In the genomic region with DNA sequence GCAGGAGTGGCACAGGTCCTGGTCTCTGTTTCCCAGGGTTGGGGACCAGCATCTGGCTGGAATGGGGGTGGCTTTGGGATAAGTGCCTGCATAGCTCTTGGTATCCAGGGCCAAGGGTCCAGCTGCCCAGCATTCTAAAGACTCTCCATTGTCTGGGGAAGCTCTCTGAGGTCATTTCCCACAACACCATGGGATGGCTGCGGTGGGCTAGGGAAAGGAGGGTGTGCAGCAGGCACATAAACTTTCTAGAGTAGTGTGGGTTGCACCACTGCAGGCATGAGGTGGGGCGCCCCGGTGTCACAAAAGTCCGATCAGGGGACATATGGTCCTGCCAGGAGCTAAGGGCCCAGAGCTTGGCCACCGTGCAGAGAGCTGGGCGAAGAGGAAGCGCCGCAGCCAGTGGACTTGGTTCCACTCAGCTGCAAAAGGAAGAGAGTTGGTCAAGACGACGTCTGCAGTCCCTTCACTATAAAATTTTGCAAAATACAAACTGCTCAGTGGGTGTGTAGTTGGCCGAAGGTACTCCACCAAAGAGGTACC, we compare ENCODE assay signal across 15 cellular contexts. TPM values are rescaled to one million over a fixed set of nuclear protein-coding genes. Genes with fewer than 3 reads are reported as not detected.
DNase-seq lines count a peak whose midpoint lies in the region; ATAC-seq and TF ChIP-seq lines count a peak whose summit lies in the region.
"Had no signal": no experiment of that assay in that cellular context is flagged by ENCODE, and none has a peak within 500 bp of the region (broad histone marks: within the 10 kb centered on the region; RNA-seq: fewer than 3 reads in every experiment).

No MANE protein-coding gene starts in this region.

- H3K27me3 ChIP-seq in BLaER1 treated with 17β-estradiol and CSF1 and Interleukin-3, amounts not matched to agents 10 nM and 100 nM: peaks cover 0 to 5% (median 0%) of the 10 kb centered on the region in 11 experiments; a peak in 3 of 22 replicates
- H3K27me3 ChIP-seq in Loucy (ENCODE audit: insufficient read depth, low read length, poor library complexity, severe bottlenecking) (no peaks in the 10 kb centered on the region), endodermal cell (ENCODE audit: control insufficient read depth, insufficient read depth, low read length, poor library complexity, severe bottlenecking) (peaks cover 16% of the 10 kb centered on the region), osteoblast (ENCODE audit: insufficient read depth, low read length) (peaks cover 23% of the 10 kb centered on the region)

- H4K20me1 ChIP-seq in BLaER1 treated with 17β-estradiol and CSF1 and Interleukin-3, amounts not matched to agents 10 nM and 100 nM: peaks cover 0 to 10% (median 0%) of the 10 kb centered on the region in 11 experiments; a peak in 2 of 22 replicates
- H4K20me1 ChIP-seq in Loucy (ENCODE audit: insufficient read depth, low read length, poor library complexity, severe bottlenecking) (no peaks in the 10 kb centered on the region), osteoblast (ENCODE audit: insufficient read depth, low read length) (no peaks in the 10 kb centered on the region)

- no peaks in the 10 kb centered on the region for H3K36me3 ChIP-seq in BLaER1 treated with 17β-estradiol and CSF1 and Interleukin-3, amounts not matched to agents 10 nM and 100 nM
- H3K36me3 ChIP-seq in Loucy (ENCODE audit: insufficient read depth, low read length) (no peaks in the 10 kb centered on the region), endodermal cell (ENCODE audit: control insufficient read depth, insufficient read depth, low read length) (no peaks in the 10 kb centered on the region), osteoblast (ENCODE audit: insufficient read depth, low read length) (no peaks in the 10 kb centered on the region)

- H3K27ac Mint-ChIP-seq in endodermal cell: no peak overlapping the region
- H3K27ac Mint-ChIP-seq: CD4-positive, alpha-beta T cell; HFFc6 had no signal

- peak overlapping the region; percentile 75 to 99 (median 96) for H3K4me2 ChIP-seq in BLaER1 treated with 17β-estradiol and CSF1 and Interleukin-3, amounts not matched to agents 10 nM and 100 nM
- peak overlapping the region; percentile 79 for H3K4me2 ChIP-seq in Loucy (ENCODE audit: low read depth, low read length, poor library complexity, severe bottlenecking)
- H3K4me2 ChIP-seq in osteoblast (ENCODE audit: insufficient read depth, low read length): no peak overlapping the region

- H2AFZ ChIP-seq in Loucy (ENCODE audit: low read length) (no peak overlapping the region), osteoblast (ENCODE audit: low read length) (no peak overlapping the region)

- peaks cover 32% of the 10 kb centered on the region for H3K4me1 Mint-ChIP-seq in endodermal cell

- WGBS in endodermal cell (ENCODE audit: insufficient coverage in 1 of 2, insufficient read length in 1 of 2), 2 experiments: 94 to 98% methylated on average over 7 to 11 of the region's 11 CpGs

- H3K36me3 Mint-ChIP-seq in endodermal cell (ENCODE audit: low read depth): no peaks in the 10 kb centered on the region

- H3K79me2 ChIP-seq in Loucy (ENCODE audit: insufficient read depth, low read length) (peaks cover 4% of the 10 kb centered on the region; the same call in 1 of the 2 replicates), osteoblast (ENCODE audit: insufficient read depth, low read length) (no peaks in the 10 kb centered on the region)

- TF ChIP-seq CTCF in Loucy (conservative IDR thresholded peaks at IDR 0.05; ENCODE audit: low read length): no peak
- TF ChIP-seq CTCF in endodermal cell (conservative IDR thresholded peaks at IDR 0.05): no peak
- TF ChIP-seq CTCF in osteoblast (IDR thresholded peaks at IDR 0.05; ENCODE audit: extremely low read depth, low read depth, low read length): no peak

- no peak overlapping the region for H3K4me3 ChIP-seq in BLaER1 treated with 17β-estradiol and CSF1 and Interleukin-3, amounts not matched to agents 10 nM and 100 nM
- H3K4me3 ChIP-seq in Loucy (ENCODE audit: low read length, poor library complexity, severe bottlenecking) (peak overlapping the region; percentile 61), endodermal cell (ENCODE audit: low read length) (no peak overlapping the region), osteoblast (ENCODE audit: insufficient read depth, low read length) (no peak overlapping the region)

- peaks cover 32% of the 10 kb centered on the region for H3F3A ChIP-seq in Loucy (ENCODE audit: low read depth)

- no peak for ATAC-seq in GM21825 (IDR thresholded peaks at IDR 0.05; ENCODE audit: unreplicated experiment)

- H3K9me3 ChIP-seq in BLaER1 treated with 17β-estradiol and CSF1 and Interleukin-3, amounts not matched to agents 10 nM and 100 nM (replicated peaks in 1 of 11): peaks cover 0 to 10% (median 6%) of the 10 kb centered on the region in 11 experiments; a peak in 15 of 22 replicates
- no peaks in the 10 kb centered on the region for H3K9me3 ChIP-seq in Loucy (ENCODE audit: insufficient read depth, low read depth, low read length)
- no peaks in the 10 kb centered on the region for H3K9me3 ChIP-seq in endodermal cell (ENCODE audit: control insufficient read depth, low read length)
- H3K9me3 ChIP-seq in osteoblast (ENCODE audit: low read depth, low read length): no peaks in the 10 kb centered on the region

- peaks cover 56% of the 10 kb centered on the region for H3K27me3 Mint-ChIP-seq in endodermal cell (ENCODE audit: insufficient read depth)

- DNase-seq in endodermal cell (peak; percentile 42), osteoblast (ENCODE audit: insufficient read length, low spot score, missing footprints) (peak; percentile 69), DMS79 treated with DMSO at 0.1 percent for 48 hours (lab: John Stamatoyannopoulos, UW) (no peak), HPDE6-E6E7 (ENCODE audit: extremely low spot score) (no peak)
- DNase-seq: 8988T; CD4-positive, alpha-beta T cell; COR-L47; DMS153; DND-41; GDM1; HCEC 1CT; HFFc6 had no signal

- peaks cover 43 to 64% (median 50%) of the 10 kb centered on the region in 10 experiments for H3K4me1 ChIP-seq in BLaER1 treated with 17β-estradiol and CSF1 and Interleukin-3, amounts not matched to agents 10 nM and 100 nM
- H3K4me1 ChIP-seq in Loucy (ENCODE audit: insufficient read depth, low read length, poor library complexity, severe bottlenecking) (peaks cover 60% of the 10 kb centered on the region), endodermal cell (ENCODE audit: control insufficient read depth, insufficient read depth, low read length) (peaks cover 18% of the 10 kb centered on the region), osteoblast (ENCODE audit: insufficient read depth, low read length) (no peaks in the 10 kb centered on the region)

- peak overlapping the region in 5 of 11 experiments; percentile 53 to 69 (median 67); a peak in 6 of 22 replicates for H3K9ac ChIP-seq in BLaER1 treated with 17β-estradiol and CSF1 and Interleukin-3, amounts not matched to agents 10 nM and 100 nM
- H3K9ac ChIP-seq in Loucy (ENCODE audit: low read depth, low read length, poor library complexity, severe bottlenecking) (peak overlapping the region; percentile 92), endodermal cell (ENCODE audit: extremely low read depth, low read length, poor library complexity, severe bottlenecking) (no peak overlapping the region)

- no peaks in the 10 kb centered on the region for H3K9me2 ChIP-seq in Loucy (replicated peaks; ENCODE audit: low read depth, low read length)

- no peaks in the 10 kb centered on the region for H3K9me3 Mint-ChIP-seq in endodermal cell
- H3K9me3 Mint-ChIP-seq: CD4-positive, alpha-beta T cell had no signal

- H3K27ac ChIP-seq in BLaER1 treated with 17β-estradiol and CSF1 and Interleukin-3, amounts not matched to agents 10 nM and 100 nM: peak overlapping the region in 7 of 11 experiments; percentile 37 to 78 (median 70); a peak in 7 of 22 replicates
- no peak overlapping the region for H3K27ac ChIP-seq in endodermal cell (ENCODE audit: low read depth, low read length)
- no peak overlapping the region for H3K27ac ChIP-seq in osteoblast (ENCODE audit: low read depth, low read length)

- H3K4me3 Mint-ChIP-seq in endodermal cell: no peak overlapping the region
- H3K4me3 Mint-ChIP-seq: CD4-positive, alpha-beta T cell; HFFc6 had no signal

RNA-seq across cellular contexts. Expression of gene GTF3C5, which starts 25.5 kb away (rescaled TPM):
- total RNA-seq in endodermal cell (10 to 100 TPM; 89.7 to 94.6 TPM), osteoblast (31.8 and 41.3 TPM in 2 replicates)
- 83.2 TPM for polyA plus RNA-seq in endodermal cell (2013, experiment 1 of 2)
- polyA plus RNA-seq in endodermal cell (2013, experiment 2 of 2): 78.9 TPM

RNA-seq across cellular contexts. Expression of gene GFI1B, which starts 26.8 kb away (rescaled TPM):
- total RNA-seq in endodermal cell (under 1 TPM in 1 of 2 donors, not detected in 1; 0.44 TPM), osteoblast (under 0.01 TPM in 1 of 2 replicates, not detected in the other)
- polyA plus RNA-seq in endodermal cell (2013, experiment 1 of 2): not detected
- polyA plus RNA-seq in endodermal cell (2013, experiment 2 of 2): not detected

RNA-seq across cellular contexts. Expression of gene CEL, which starts 56.5 kb away (rescaled TPM):
- total RNA-seq in endodermal cell (1 to 10 TPM; 1.7 to 3.3 TPM), osteoblast (under 0.01 TPM in 1 of 2 replicates, not detected in the other)
- polyA plus RNA-seq in endodermal cell (2013, experiment 1 of 2): 2.8 TPM
- polyA plus RNA-seq in endodermal cell (2013, experiment 2 of 2): 2.2 TPM

Comparison
In these comparisons a context has a peak if more than half of its experiments do, and no peak if none do; other contexts are left out.
1. H3K27ac ChIP-seq: peak in BLaER1 treated with 17β-estradiol and CSF1 and Interleukin-3, amounts not matched to agents 10 nM and 100 nM (7 of 11); none in endodermal cell (single experiment) and osteoblast (single experiment).
2. DNase-seq: peak in endodermal cell (single experiment) and osteoblast (single experiment); none in DMS79 treated with DMSO at 0.1 percent for 48 hours (single experiment) and HPDE6-E6E7 (single experiment).